ENCODE assay signal across 13 cellular contexts in genomic region chr11:74683941-74684481, GRCh38. TPM values are rescaled to one million over a fixed set of nuclear protein-coding genes. Genes with fewer than 3 reads are reported as not detected.
DNase-seq lines count a peak whose midpoint lies in the region; ATAC-seq and TF ChIP-seq lines count a peak whose summit lies in the region.
"Had no signal": no experiment of that assay in that cellular context is flagged by ENCODE, and none has a peak within 500 bp of the region (broad histone marks: within the 10 kb centered on the region; RNA-seq: fewer than 3 reads in every experiment).

No MANE protein-coding gene starts in this region.

- DNase-seq in HFF-Myc (ENCODE audit: extremely low read depth, low read depth) (no peak), DMS 273 treated with DMSO at 0.1 percent for 48 hours (lab: John Stamatoyannopoulos, UW) (no peak), epidermal melanocyte (ENCODE audit: insufficient read length, low spot score) (no peak)
- no peak for DNase-seq in stimulated activated effector memory CD8-positive, alpha-beta T cell treated with anti-CD3 and anti-CD28 coated beads, Interleukin-12 subunit alpha, Interleukin-12 subunit beta, amount 100 ng/mL, for 72 hours (ENCODE audit: low spot score in 2 of 2)
- DNase-seq: GOT3; NCI-H526 treated with DMSO at 0.1 percent for 48 hours; stimulated activated CD4-positive, alpha-beta T cell treated with anti-CD3 and anti-CD28 coated beads, Interleukin-4, amount 100 ng/mL, for 4 hours had no signal

- H3K27me3 ChIP-seq in layer of hippocampus (ENCODE audit: control insufficient read depth, insufficient read depth, low read length) = no peaks in the 10 kb centered on the region

- peak overlapping the region; percentile 69 for H3K27ac ChIP-seq in cingulate gyrus (ENCODE audit: low read depth, low read length)
- peak overlapping the region; percentile 72 for H3K27ac ChIP-seq in layer of hippocampus (ENCODE audit: low read depth, low read length)
- peak overlapping the region; percentile 69 for H3K27ac ChIP-seq in temporal lobe (ENCODE audit: low read depth, low read length)

- peak overlapping the region; percentile 3 for H3K4me3 ChIP-seq in HFF-Myc (replicated peaks; ENCODE audit: low read depth, low read length)

- H3K4me1 Mint-ChIP-seq in stimulated activated effector memory CD8-positive, alpha-beta T cell treated with anti-CD3 and anti-CD28 coated beads, Interleukin-12 subunit alpha, Interleukin-12 subunit beta, amount 100 ng/mL, for 72 hours = no peaks in the 10 kb centered on the region

- no peaks in the 10 kb centered on the region for H3K36me3 Mint-ChIP-seq in stimulated activated effector memory CD8-positive, alpha-beta T cell treated with anti-CD3 and anti-CD28 coated beads, Interleukin-12 subunit alpha, Interleukin-12 subunit beta, amount 100 ng/mL, for 72 hours

- no peak overlapping the region for H3K4me3 Mint-ChIP-seq in stimulated activated effector memory CD8-positive, alpha-beta T cell treated with anti-CD3 and anti-CD28 coated beads, Interleukin-12 subunit alpha, Interleukin-12 subunit beta, amount 100 ng/mL, for 72 hours
- H3K4me3 Mint-ChIP-seq: activated CD8-positive, alpha-beta T cell treated with anti-CD3 and anti-CD28 coated beads for 36 hours had no signal

- H3K9me3 Mint-ChIP-seq in stimulated activated effector memory CD8-positive, alpha-beta T cell treated with anti-CD3 and anti-CD28 coated beads, Interleukin-12 subunit alpha, Interleukin-12 subunit beta, amount 100 ng/mL, for 72 hours = no peaks in the 10 kb centered on the region
- H3K9me3 Mint-ChIP-seq: activated CD8-positive, alpha-beta T cell treated with anti-CD3 and anti-CD28 coated beads for 36 hours had no signal

- no peak for TF ChIP-seq CTCF in HFF-Myc (IDR thresholded peaks at IDR 0.05; ENCODE audit: low read depth, low read length, missing control alignments)

- no peak for ATAC-seq in stimulated activated effector memory CD8-positive, alpha-beta T cell treated with anti-CD3 and anti-CD28 coated beads, Interleukin-12 subunit alpha, Interleukin-12 subunit beta, amount 100 ng/mL, for 72 hours

- no peak overlapping the region for H3K27ac Mint-ChIP-seq in stimulated activated effector memory CD8-positive, alpha-beta T cell treated with anti-CD3 and anti-CD28 coated beads, Interleukin-12 subunit alpha, Interleukin-12 subunit beta, amount 100 ng/mL, for 72 hours
- H3K27ac Mint-ChIP-seq: activated CD8-positive, alpha-beta T cell treated with anti-CD3 and anti-CD28 coated beads for 36 hours had no signal

RNA-seq across cellular contexts. Expression of gene CHRDL2, which starts 47.2 kb away (rescaled TPM):
- total RNA-seq in temporal lobe = 0.25 TPM
- total RNA-seq: activated CD8-positive, alpha-beta T cell treated with anti-CD3 and anti-CD28 coated beads for 36 hours; glomerular endothelial cell; myocyte had no signal
